Comparison of ENCODE assay signal across 9 cellular contexts in genomic region chr7:37336259-37336658, GRCh38.
DNase-seq lines count a peak whose midpoint lies in the region; ATAC-seq, FAIRE-seq and TF ChIP-seq lines count a peak whose summit lies in the region.
"Had no signal": no experiment of that assay in that cellular context is flagged by ENCODE, and none has a peak within 500 bp of the region (broad histone marks: within the 10 kb centered on the region; RNA-seq: fewer than 3 reads in every experiment).

No MANE protein-coding gene starts in this region.

- H3K27ac ChIP-seq in caudate nucleus (ENCODE audit: low read depth, low read length): no peak overlapping the region

- TF ChIP-seq CTCF in endothelial cell (IDR thresholded peaks at IDR 0.05; ENCODE audit: unreplicated experiment) (no peak), nephron progenitor cell (IDR thresholded peaks at IDR 0.05) (no peak)

- H3K4me3 Mint-ChIP-seq in endothelial cell (ENCODE audit: unreplicated experiment) (peak overlapping the region; percentile 76), nephron progenitor cell (no peak overlapping the region)

- FAIRE-seq in GM18507 (lab: Jason Lieb, UNC): peak; percentile 99

- H3K9me3 Mint-ChIP-seq in endothelial cell (ENCODE audit: unreplicated experiment) (peaks cover 5% of the 10 kb centered on the region), nephron progenitor cell (peaks cover 3% of the 10 kb centered on the region)

- intact Hi-C loops in posterior cingulate gyrus (cut with DNase I): no loop called here

- H3K4me1 Mint-ChIP-seq in endothelial cell (ENCODE audit: unreplicated experiment): peaks cover 53% of the 10 kb centered on the region
- H3K4me1 Mint-ChIP-seq in nephron progenitor cell: peaks cover 12% of the 10 kb centered on the region

- H3K27me3 Mint-ChIP-seq in endothelial cell (ENCODE audit: unreplicated experiment): peaks cover 7% of the 10 kb centered on the region
- H3K27me3 Mint-ChIP-seq in nephron progenitor cell (ENCODE audit: low read depth, poor library complexity): peaks cover 6% of the 10 kb centered on the region

- H3K36me3 Mint-ChIP-seq in endothelial cell (ENCODE audit: low read depth, unreplicated experiment): peaks cover 62% of the 10 kb centered on the region
- peaks cover 14% of the 10 kb centered on the region for H3K36me3 Mint-ChIP-seq in nephron progenitor cell (ENCODE audit: low read depth)

- ATAC-seq in GM21390 (IDR thresholded peaks at IDR 0.05; ENCODE audit: unreplicated experiment) (peak; percentile 88), HG03520 (IDR thresholded peaks at IDR 0.05; ENCODE audit: unreplicated experiment) (peak; percentile 96)

- peak; percentile 47 for DNase-seq in GM18507 (ENCODE audit: extremely low spot score, insufficient read length, low read depth)
- no peak for DNase-seq in endothelial cell (ENCODE audit: low spot score)
- DNase-seq in NCI-H82 (lab: John Stamatoyannopoulos, UW): no peak
- DNase-seq in nephron progenitor cell: no peak
- no peak for DNase-seq in posterior cingulate gyrus
- DNase-seq in caudate nucleus (lab: John Stamatoyannopoulos, UW): no peak
- DNase-seq: GOT3 had no signal

- H3K27ac Mint-ChIP-seq in endothelial cell (ENCODE audit: unreplicated experiment): peak overlapping the region; percentile 33
- H3K27ac Mint-ChIP-seq in nephron progenitor cell: no peak overlapping the region
